19 cellular contexts compared by ENCODE assay signal in genomic region chr15:67925182-67925581, GRCh38.
"Had no signal": no experiment of that assay in that cellular context is flagged by ENCODE, and none has a peak within 500 bp of the region (broad histone marks: within the 10 kb centered on the region; RNA-seq: fewer than 3 reads in every experiment).

No MANE protein-coding gene starts in this region.

- H3K27me3 Mint-ChIP-seq: activated CD4-positive, alpha-beta T cell treated with anti-CD3 and anti-CD28 coated beads, Interleukin-2, amount 10 ng/mL, durations not matched to agents 7 days and 5 days had no signal

- H3K36me3 Mint-ChIP-seq: natural killer cell treated with Interleukin-12 subunit alpha and Interleukin-12 subunit beta and Interleukin-15 and Interleukin-18, amount 100 ng/mL, for 72 hours; stimulated activated effector memory CD8-positive, alpha-beta T cell treated with anti-CD3 and anti-CD28 coated beads, Interleukin-12 subunit alpha, Interleukin-12 subunit beta, amount 100 ng/mL, for 72 hours; T-cell had no signal

- H3K4me1 Mint-ChIP-seq: activated CD4-positive, alpha-beta T cell treated with anti-CD3 and anti-CD28 coated beads, Interleukin-2, amount 10 ng/mL, durations not matched to agents 7 days and 5 days; stimulated activated effector memory CD8-positive, alpha-beta T cell treated with anti-CD3 and anti-CD28 coated beads, Interleukin-12 subunit alpha, Interleukin-12 subunit beta, amount 100 ng/mL, for 72 hours; T-cell had no signal

- DNase-seq: activated CD4-positive, alpha-beta T cell treated with anti-CD3 and anti-CD28 coated beads, Interleukin-2, amount 10 ng/mL, durations not matched to agents 7 days and 5 days; activated CD8-positive, alpha-beta memory T cell treated with anti-CD3 and anti-CD28 coated beads, Interleukin-2, amount 50 U/mL, for 4 hours; activated gamma-delta T cell; activated T-cell treated with anti-CD3 and anti-CD28 coated beads, Interleukin-2, amount 50 U/mL, for 72 hours; foreskin fibroblast; kidney; mesenchymal stem cell; nucleus accumbens; SHP77 treated with DMSO at 0.1 percent for 48 hours; SK-N-SH; stimulated activated CD4-positive, alpha-beta T cell treated with anti-CD3 and anti-CD28 coated beads, Interleukin-4, amount 100 ng/mL, for 24 hours; stomach; T-cell; T1000 had no signal

- H3K27me3 ChIP-seq: stomach had no signal

- H3K27ac Mint-ChIP-seq: activated CD4-positive, alpha-beta T cell treated with anti-CD3 and anti-CD28 coated beads, Interleukin-2, amount 10 ng/mL, durations not matched to agents 7 days and 5 days; activated naive CD4-positive, alpha-beta T cell treated with anti-CD3 and anti-CD28 coated beads, Interleukin-2, amount 50 U/mL, for 72 hours; activated T-cell treated with anti-CD3 and anti-CD28 coated beads, Interleukin-2, amount 50 U/mL, for 72 hours; natural killer cell treated with Interleukin-12 subunit alpha and Interleukin-12 subunit beta and Interleukin-15 and Interleukin-18, amount 100 ng/mL, for 72 hours; stimulated activated effector memory CD8-positive, alpha-beta T cell treated with anti-CD3 and anti-CD28 coated beads, Interleukin-12 subunit alpha, Interleukin-12 subunit beta, amount 100 ng/mL, for 72 hours; T-cell had no signal

- H3K27ac ChIP-seq: epithelial cell of prostate had no signal

- H3K4me3 Mint-ChIP-seq: activated CD4-positive, alpha-beta T cell treated with anti-CD3 and anti-CD28 coated beads, Interleukin-2, amount 10 ng/mL, durations not matched to agents 7 days and 5 days; activated T-cell treated with anti-CD3 and anti-CD28 coated beads, Interleukin-2, amount 50 U/mL, for 72 hours; natural killer cell treated with Interleukin-12 subunit alpha and Interleukin-12 subunit beta and Interleukin-15 and Interleukin-18, amount 100 ng/mL, for 72 hours; stimulated activated effector memory CD8-positive, alpha-beta T cell treated with anti-CD3 and anti-CD28 coated beads, Interleukin-12 subunit alpha, Interleukin-12 subunit beta, amount 100 ng/mL, for 72 hours; T-cell had no signal

- ATAC-seq: activated CD4-positive, CD25-positive, alpha-beta regulatory T cell treated with anti-CD3 and anti-CD28 coated beads, Interleukin-2, amount 50 U/mL, for 24 hours; activated naive CD4-positive, alpha-beta T cell treated with anti-CD3 and anti-CD28 coated beads, Interleukin-2, amount 50 U/mL, for 72 hours; activated T-cell treated with anti-CD3 and anti-CD28 coated beads, Interleukin-2, amount 50 U/mL, for 72 hours; natural killer cell treated with Interleukin-12 subunit alpha and Interleukin-12 subunit beta and Interleukin-15 and Interleukin-18, amount 100 ng/mL, for 72 hours; stimulated activated effector memory CD8-positive, alpha-beta T cell treated with anti-CD3 and anti-CD28 coated beads, Interleukin-12 subunit alpha, Interleukin-12 subunit beta, amount 100 ng/mL, for 72 hours; T-cell had no signal

- H3K4me3 ChIP-seq: stomach had no signal

- H3K9me3 ChIP-seq: SK-N-SH, stomach had no signal

- H3K36me3 ChIP-seq: stomach had no signal

- H3K9me3 Mint-ChIP-seq: natural killer cell treated with Interleukin-12 subunit alpha and Interleukin-12 subunit beta and Interleukin-15 and Interleukin-18, amount 100 ng/mL, for 72 hours; stimulated activated effector memory CD8-positive, alpha-beta T cell treated with anti-CD3 and anti-CD28 coated beads, Interleukin-12 subunit alpha, Interleukin-12 subunit beta, amount 100 ng/mL, for 72 hours had no signal
